1 cellular context compared by ENCODE assay signal in genomic region chr19:16185123-16185924, GRCh38.
TF ChIP-seq lines count a peak whose summit lies in the region.

FAM32A (plus strand) TSS chr19:16185410; CDS start chr19:16185443, 33 bp downstream.

TF ChIP-seq in HepG2, 621 proteins besides CTCF, POLR2A, EP300 and RAD21 (continued from another document and continues in another):
- TF ChIP-seq CREB3 (CRISPR knock-in tag; IDR thresholded peaks at IDR 0.05) (peak; percentile 71; the same call in 1 of the 2 replicates), ZKSCAN1 (IDR thresholded peaks at IDR 0.05; ENCODE audit: low read length) (no peak), ZNF362 (CRISPR knock-in tag; IDR thresholded peaks at IDR 0.05; ENCODE audit: borderline replicate concordance) (no peak), THAP7 (CRISPR knock-in tag; IDR thresholded peaks at IDR 0.05) (peak; percentile 100), ADNP (CRISPR knock-in tag; IDR thresholded peaks at IDR 0.05) (no peak), ZNF577 (CRISPR knock-in tag; IDR thresholded peaks at IDR 0.05; ENCODE audit: borderline replicate concordance, low read depth) (no peak), ZNF850 (CRISPR knock-in tag; conservative IDR thresholded peaks at IDR 0.05) (no peak), ZNF564 (CRISPR knock-in tag; IDR thresholded peaks at IDR 0.05) (no peak), FOXJ3 (CRISPR knock-in tag; IDR thresholded peaks at IDR 0.05; ENCODE audit: borderline replicate concordance) (peak; percentile 58; the same call in 1 of the 2 replicates), FOXO1 (CRISPR knock-in tag; IDR thresholded peaks at IDR 0.05) (peak; percentile 31; the same call in 1 of the 2 replicates), PCBP2 (optimal IDR thresholded peaks at IDR 0.05; ENCODE audit: low read depth, low read length, poor library complexity, severe bottlenecking) (no peak), SIN3A (IDR thresholded peaks at IDR 0.05; ENCODE audit: borderline replicate concordance, low read depth, low read length) (peak; percentile 74; the same call in 1 of the 2 replicates), IKZF4 (CRISPR knock-in tag; IDR thresholded peaks at IDR 0.05; ENCODE audit: borderline replicate concordance, low read depth, not compliant biosample characterization) (no peak), ZNF749 (CRISPR knock-in tag; IDR thresholded peaks at IDR 0.05; ENCODE audit: borderline replicate concordance) (no peak), CBX1 (IDR thresholded peaks at IDR 0.05; ENCODE audit: low read depth) (peak; percentile 12), KLF16 (CRISPR knock-in tag; IDR thresholded peaks at IDR 0.05) (no peak; a peak in 1 of 4 replicates), ZNF264 (CRISPR knock-in tag; IDR thresholded peaks at IDR 0.05) (peak; percentile 58; the same call in 1 of the 2 replicates), ZNF230 (CRISPR knock-in tag; IDR thresholded peaks at IDR 0.05) (no peak), ZNF598 (CRISPR knock-in tag; IDR thresholded peaks at IDR 0.05; ENCODE audit: borderline replicate concordance) (no peak), RCOR2 (CRISPR knock-in tag; IDR thresholded peaks at IDR 0.05) (0 out of 2 replicates have a peak, but pooled peaks have one; percentile 42), SKI (IDR thresholded peaks at IDR 0.05; ENCODE audit: partially characterized antibody) (peak; percentile 12), ZNF563 (CRISPR knock-in tag; IDR thresholded peaks at IDR 0.05) (no peak), ZNF580 (CRISPR knock-in tag; IDR thresholded peaks at IDR 0.05; ENCODE audit: borderline replicate concordance, low read depth) (no peak), ZNF558 (CRISPR knock-in tag; IDR thresholded peaks at IDR 0.05; ENCODE audit: borderline replicate concordance) (no peak), ZNF552 (CRISPR knock-in tag; IDR thresholded peaks at IDR 0.05; ENCODE audit: borderline replicate concordance) (no peak), NFYC (CRISPR knock-in tag; IDR thresholded peaks at IDR 0.05) (peak; percentile 95), FIP1L1 (IDR thresholded peaks at IDR 0.05; ENCODE audit: borderline replicate concordance, insufficient read depth, low read depth, low read length) (no peak), ZBTB34 (CRISPR knock-in tag; IDR thresholded peaks at IDR 0.05) (no peak), ISX (CRISPR knock-in tag; conservative IDR thresholded peaks at IDR 0.05) (no peak), ZNF646 (CRISPR knock-in tag; IDR thresholded peaks at IDR 0.05) (no peak), ELK4 (CRISPR knock-in tag; IDR thresholded peaks at IDR 0.05; ENCODE audit: borderline replicate concordance) (peak; percentile 89; the same call in 1 of the 2 replicates), ZFP41 (CRISPR knock-in tag; IDR thresholded peaks at IDR 0.05; ENCODE audit: borderline replicate concordance) (no peak), MIXL1 (CRISPR knock-in tag; IDR thresholded peaks at IDR 0.05) (no peak), ZNF232 (CRISPR knock-in tag; IDR thresholded peaks at IDR 0.05; ENCODE audit: borderline replicate concordance) (peak; percentile 56; the same call in 1 of the 2 replicates), ZNF350 (CRISPR knock-in tag; IDR thresholded peaks at IDR 0.05; ENCODE audit: borderline replicate concordance, low read depth) (peak; percentile 43; the same call in 1 of the 2 replicates), ATF7 (IDR thresholded peaks at IDR 0.05) (no peak), ATF7 (CRISPR knock-in tag; IDR thresholded peaks at IDR 0.05) (no peak)
- TF ChIP-seq, protein P1, sequence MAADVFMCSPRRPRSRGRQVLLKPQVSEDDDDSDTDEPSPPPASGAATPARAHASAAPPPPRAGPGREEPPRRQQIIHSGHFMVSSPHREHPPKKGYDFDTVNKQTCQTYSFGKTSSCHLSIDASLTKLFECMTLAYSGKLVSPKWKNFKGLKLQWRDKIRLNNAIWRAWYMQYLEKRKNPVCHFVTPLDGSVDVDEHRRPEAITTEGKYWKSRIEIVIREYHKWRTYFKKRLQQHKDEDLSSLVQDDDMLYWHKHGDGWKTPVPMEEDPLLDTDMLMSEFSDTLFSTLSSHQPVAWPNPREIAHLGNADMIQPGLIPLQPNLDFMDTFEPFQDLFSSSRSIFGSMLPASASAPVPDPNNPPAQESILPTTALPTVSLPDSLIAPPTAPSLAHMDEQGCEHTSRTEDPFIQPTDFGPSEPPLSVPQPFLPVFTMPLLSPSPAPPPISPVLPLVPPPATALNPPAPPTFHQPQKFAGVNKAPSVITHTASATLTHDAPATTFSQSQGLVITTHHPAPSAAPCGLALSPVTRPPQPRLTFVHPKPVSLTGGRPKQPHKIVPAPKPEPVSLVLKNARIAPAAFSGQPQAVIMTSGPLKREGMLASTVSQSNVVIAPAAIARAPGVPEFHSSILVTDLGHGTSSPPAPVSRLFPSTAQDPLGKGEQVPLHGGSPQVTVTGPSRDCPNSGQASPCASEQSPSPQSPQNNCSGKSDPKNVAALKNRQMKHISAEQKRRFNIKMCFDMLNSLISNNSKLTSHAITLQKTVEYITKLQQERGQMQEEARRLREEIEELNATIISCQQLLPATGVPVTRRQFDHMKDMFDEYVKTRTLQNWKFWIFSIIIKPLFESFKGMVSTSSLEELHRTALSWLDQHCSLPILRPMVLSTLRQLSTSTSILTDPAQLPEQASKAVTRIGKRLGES (CRISPR knock-in tag; IDR thresholded peaks at IDR 0.05; ENCODE audit: borderline replicate concordance): no peak
- TF ChIP-seq, protein P2, sequence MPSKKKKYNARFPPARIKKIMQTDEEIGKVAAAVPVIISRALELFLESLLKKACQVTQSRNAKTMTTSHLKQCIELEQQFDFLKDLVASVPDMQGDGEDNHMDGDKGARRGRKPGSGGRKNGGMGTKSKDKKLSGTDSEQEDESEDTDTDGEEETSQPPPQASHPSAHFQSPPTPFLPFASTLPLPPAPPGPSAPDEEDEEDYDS (CRISPR knock-in tag; IDR thresholded peaks at IDR 0.05): peak; percentile 54; the same call in 1 of the 2 replicates
- TF ChIP-seq, protein P3, sequence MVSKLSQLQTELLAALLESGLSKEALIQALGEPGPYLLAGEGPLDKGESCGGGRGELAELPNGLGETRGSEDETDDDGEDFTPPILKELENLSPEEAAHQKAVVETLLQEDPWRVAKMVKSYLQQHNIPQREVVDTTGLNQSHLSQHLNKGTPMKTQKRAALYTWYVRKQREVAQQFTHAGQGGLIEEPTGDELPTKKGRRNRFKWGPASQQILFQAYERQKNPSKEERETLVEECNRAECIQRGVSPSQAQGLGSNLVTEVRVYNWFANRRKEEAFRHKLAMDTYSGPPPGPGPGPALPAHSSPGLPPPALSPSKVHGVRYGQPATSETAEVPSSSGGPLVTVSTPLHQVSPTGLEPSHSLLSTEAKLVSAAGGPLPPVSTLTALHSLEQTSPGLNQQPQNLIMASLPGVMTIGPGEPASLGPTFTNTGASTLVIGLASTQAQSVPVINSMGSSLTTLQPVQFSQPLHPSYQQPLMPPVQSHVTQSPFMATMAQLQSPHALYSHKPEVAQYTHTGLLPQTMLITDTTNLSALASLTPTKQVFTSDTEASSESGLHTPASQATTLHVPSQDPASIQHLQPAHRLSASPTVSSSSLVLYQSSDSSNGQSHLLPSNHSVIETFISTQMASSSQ (IDR thresholded peaks at IDR 0.05; ENCODE audit: low read depth): no peak
- TF ChIP-seq, protein P3 (CRISPR knock-in tag; IDR thresholded peaks at IDR 0.05; ENCODE audit: borderline replicate concordance): no peak; the same call in 1 of the 2 replicates
